In genomic region chr22:50519151-50519550, GRCh38 we compare ENCODE assay signal across 9 cellular contexts. TPM values are rescaled to one million over a fixed set of nuclear protein-coding genes. Genes with fewer than 3 reads are reported as not detected.
"Had no signal": no experiment of that assay in that cellular context is flagged by ENCODE, and none has a peak within 500 bp of the region (broad histone marks: within the 10 kb centered on the region; RNA-seq: fewer than 3 reads in every experiment).

No MANE protein-coding gene starts in this region.

- H3K9me3 ChIP-seq: HAP-1 had no signal

- H3K4me1 ChIP-seq: HAP-1 had no signal

- H3K9ac ChIP-seq: GM23248 had no signal

- H3K4me3 ChIP-seq: GM23248, HAP-1 had no signal

- DNase-seq: GM23248, GOT3, HFFc6 had no signal

- ATAC-seq: HCT116, HepG2 had no signal

- H2AFZ ChIP-seq: GM23248 had no signal

- FAIRE-seq: HepG2 had no signal

- H3K27ac ChIP-seq: GM23248, HL-60 had no signal

RNA-seq across cellular contexts. Expression of gene KLHDC7B, which starts 26.5 kb away (rescaled TPM):
- total RNA-seq: GM23248, H7, HepG2, HT1080 had no signal
